13 cellular contexts compared by ENCODE assay signal in the genomic region with DNA sequence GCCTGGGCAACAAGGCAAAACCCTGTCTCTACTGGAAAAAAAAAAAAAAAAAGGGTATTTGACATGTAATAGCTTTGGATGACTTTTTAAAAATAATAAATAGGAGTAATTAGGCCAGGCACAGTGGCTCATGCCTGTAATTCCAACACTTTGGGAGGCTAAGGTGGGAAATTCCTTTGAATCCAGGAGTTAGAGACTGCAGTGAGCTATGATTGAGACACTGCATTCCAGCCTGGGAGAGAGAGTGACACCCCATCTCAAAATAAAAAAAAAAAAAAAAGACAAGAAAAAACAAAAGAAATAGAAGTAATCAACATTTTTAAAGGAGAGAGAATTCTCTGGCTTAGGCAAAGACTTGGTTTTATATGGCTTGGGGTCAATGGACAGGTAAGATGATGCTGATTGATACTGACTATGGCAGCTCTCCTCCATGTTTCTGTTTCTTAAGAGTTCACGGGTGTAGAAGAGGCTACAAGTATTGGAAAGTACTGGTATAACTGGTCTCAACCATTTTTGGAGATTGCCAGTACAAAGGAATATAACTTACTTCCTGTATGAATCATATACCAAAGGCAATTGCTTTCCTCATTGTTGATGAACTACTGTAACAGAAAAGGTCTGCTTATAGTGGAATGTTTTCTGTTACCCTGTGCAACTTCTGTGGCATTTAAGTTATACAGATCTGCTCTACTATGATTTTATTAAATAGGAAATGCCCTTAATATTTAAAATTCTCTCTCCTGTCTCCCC. TPM values are rescaled to one million over a fixed set of nuclear protein-coding genes. Genes with fewer than 3 reads are reported as not detected.
A peak's percentile ranks its signal among the peaks of the same experiment; 100 is the strongest.
DNase-seq lines count a peak whose midpoint lies in the region; ATAC-seq, FAIRE-seq and TF ChIP-seq lines count a peak whose summit lies in the region.
"Had no signal": no experiment of that assay in that cellular context is flagged by ENCODE, and none has a peak within 500 bp of the region (broad histone marks: within the 10 kb centered on the region; RNA-seq: fewer than 3 reads in every experiment).

No MANE protein-coding gene starts in this region.

- H3K4me1 ChIP-seq in SJSA1 (replicated peaks) (peaks cover 18% of the 10 kb centered on the region), skeletal muscle satellite cell (ENCODE audit: control insufficient read depth, insufficient read depth, low read length) (peaks cover 54% of the 10 kb centered on the region)

- no peak overlapping the region for H3K4me3 ChIP-seq in SJSA1
- no peak overlapping the region for H3K4me3 ChIP-seq in epithelial cell of esophagus (ENCODE audit: low read length)
- H3K4me3 ChIP-seq in skeletal muscle satellite cell (ENCODE audit: low read length), result no peak overlapping the region
- H3K4me3 ChIP-seq: A549, transverse colon had no signal

- H3K4me3 Mint-ChIP-seq in T-helper 2 cell treated with Interferon-gamma antibody and Interleukin-4, amounts not matched to agents 5 μg/mL and 100 μg/mL, for 36 hours, result peak overlapping the region; percentile 7

- H3K36me3 Mint-ChIP-seq in T-helper 2 cell treated with Interferon-gamma antibody and Interleukin-4, amounts not matched to agents 5 μg/mL and 100 μg/mL, for 36 hours (ENCODE audit: low read depth), result peaks cover 34% of the 10 kb centered on the region

- FAIRE-seq in GM12891 (lab: Jason Lieb, UNC), result no peak
- FAIRE-seq: A549 had no signal

- DNase-seq in T-helper 2 cell treated with Interferon-gamma antibody and Interleukin-4, amounts not matched to agents 5 μg/mL and 100 μg/mL, for 36 hours (ENCODE audit: low spot score), result no peak
- no peak for DNase-seq in T-helper 2 cell
- no peak for DNase-seq in SJSA1 (ENCODE audit: low read depth in 1 of 2, low spot score in 2 of 2)
- DNase-seq in epithelial cell of esophagus (ENCODE audit: low read depth), result peak; percentile 84
- DNase-seq in C1 segment of cervical spinal cord (lab: John Stamatoyannopoulos, UW), result no peak
- DNase-seq in GM12891 (ENCODE audit: insufficient read length, low spot score), result no peak
- DNase-seq: hypothalamus; NCI-H2171; stimulated activated CD4-positive, alpha-beta T cell treated with anti-CD3 and anti-CD28 coated beads, Interleukin-12 subunit alpha, Interleukin-12 subunit beta, amount 100 ng/mL, for 4 hours; transverse colon had no signal

- H3K27me3 ChIP-seq in SJSA1 (replicated peaks) (no peaks in the 10 kb centered on the region), skeletal muscle satellite cell (ENCODE audit: control insufficient read depth, insufficient read depth, low read length) (no peaks in the 10 kb centered on the region)
- H3K27me3 ChIP-seq: transverse colon had no signal

- no peak for TF ChIP-seq CTCF in epithelial cell of esophagus (IDR thresholded peaks at IDR 0.05; ENCODE audit: insufficient read depth, low read depth, low read length, missing control alignments)

- peak overlapping the region; percentile 74 for H3K27ac ChIP-seq in SJSA1
- H3K27ac ChIP-seq: A549 had no signal

- TF ChIP-seq POLR2A in GM12891 (IDR thresholded peaks at IDR 0.05; ENCODE audit: low read depth, low read length), result no peak

- peaks cover 51% of the 10 kb centered on the region for H3K4me1 Mint-ChIP-seq in T-helper 2 cell treated with Interferon-gamma antibody and Interleukin-4, amounts not matched to agents 5 μg/mL and 100 μg/mL, for 36 hours (ENCODE audit: low read depth)

- peak overlapping the region; percentile 40 for H3K9ac ChIP-seq in skeletal muscle satellite cell (ENCODE audit: low read depth, low read length)

- H3K9me3 ChIP-seq in SJSA1 (replicated peaks), result no peaks in the 10 kb centered on the region
- no peaks in the 10 kb centered on the region for H3K9me3 ChIP-seq in skeletal muscle satellite cell (replicated peaks; ENCODE audit: low read length)
- H3K9me3 ChIP-seq: A549, transverse colon had no signal

- no peaks in the 10 kb centered on the region for H3K27me3 Mint-ChIP-seq in T-helper 2 cell treated with Interferon-gamma antibody and Interleukin-4, amounts not matched to agents 5 μg/mL and 100 μg/mL, for 36 hours (ENCODE audit: low read depth)

- no peaks in the 10 kb centered on the region for H3K36me3 ChIP-seq in SJSA1
- no peaks in the 10 kb centered on the region for H3K36me3 ChIP-seq in skeletal muscle satellite cell (ENCODE audit: insufficient read depth, low read length)
- H3K36me3 ChIP-seq: transverse colon had no signal

- H3K9me3 Mint-ChIP-seq in T-helper 2 cell treated with Interferon-gamma antibody and Interleukin-4, amounts not matched to agents 5 μg/mL and 100 μg/mL, for 36 hours, result no peaks in the 10 kb centered on the region

- peak overlapping the region; percentile 40 for H3K4me2 ChIP-seq in skeletal muscle satellite cell (ENCODE audit: low read length)
- H3K4me2 ChIP-seq: A549 had no signal

- ATAC-seq in GM21528 (IDR thresholded peaks at IDR 0.05; ENCODE audit: low FRiP score, unreplicated experiment), result no peak
- ATAC-seq: A549 had no signal

- H3K27ac Mint-ChIP-seq in T-helper 2 cell treated with Interferon-gamma antibody and Interleukin-4, amounts not matched to agents 5 μg/mL and 100 μg/mL, for 36 hours, result peak overlapping the region; percentile 24

TF ChIP-seq in GM12891, 5 proteins besides CTCF, POLR2A, EP300 and RAD21:
- no peak for TF ChIP-seq POU2F2 (IDR thresholded peaks at IDR 0.05; ENCODE audit: low read depth, low read length)
- no peak for TF ChIP-seq TAF1 (IDR thresholded peaks at IDR 0.05; ENCODE audit: low read depth, low read length)
- TF ChIP-seq SPI1 (IDR thresholded peaks at IDR 0.05; ENCODE audit: low read depth, low read length), result no peak
- no peak for TF ChIP-seq POLR2AphosphoS5 (IDR thresholded peaks at IDR 0.05; ENCODE audit: low read depth, low read length)
- TF ChIP-seq PAX5 (IDR thresholded peaks at IDR 0.05; ENCODE audit: insufficient read depth, low read length, severe bottlenecking), result no peak
TF ChIP-seq in GM12891: peak in this region for 0.

RNA-seq across cellular contexts. Expression of a gene that starts 10.1 kb away (rescaled TPM):
- 8.3 and 10.7 TPM in 2 replicates for total RNA-seq in SJSA1 (2014; rRNA removed; shearing (Covaris generic))
- total RNA-seq in skeletal muscle satellite cell (2012; rRNA removed), result 6.6 and 9.6 TPM in 2 replicates
- polyA plus RNA-seq in GM12891 (2012; ENCODE audit: low read depth, missing spikeins), result 15.0 TPM

RNA-seq across cellular contexts. Expression of a gene that starts 40.2 kb away (rescaled TPM):
- total RNA-seq in SJSA1 (2014; rRNA removed; shearing (Covaris generic)), result 4.6 and 11.4 TPM in 2 replicates
- total RNA-seq in skeletal muscle satellite cell (2012; rRNA removed), result 7.2 and 7.9 TPM in 2 replicates
- 6.8 TPM for polyA plus RNA-seq in GM12891 (2012; ENCODE audit: low read depth, missing spikeins)
